8 cellular contexts compared by ENCODE assay signal in genomic region chr6:31728767-31729514, GRCh38. TPM values are rescaled to one million over a fixed set of nuclear protein-coding genes. Genes with fewer than 3 reads are reported as not detected.
DNase-seq lines count a peak whose midpoint lies in the region; FAIRE-seq and TF ChIP-seq lines count a peak whose summit lies in the region.

Gene DDAH2, minus strand, starts transcription at chr6:31729299. Its CDS starts 138 bp downstream, at chr6:31729161.

- H3K9ac ChIP-seq in neural progenitor cell = peak within 1 kb of the TSS; percentile 64

- peak within 1 kb of the TSS; percentile 99 for H3K4me3 Mint-ChIP-seq in neural progenitor cell

- peak within 1 kb of the TSS; percentile 76 for H3K27ac ChIP-seq in SJSA1
- peak within 1 kb of the TSS; percentile 93 to 99 (median 97) for H3K27ac ChIP-seq in esophagus muscularis mucosa (replicated peaks in 1 of 4)
- peak within 1 kb of the TSS; percentile 59 for H3K27ac ChIP-seq in neural progenitor cell

- H3K79me2 ChIP-seq in neural progenitor cell (ENCODE audit: low read depth) = peaks cover 23% of the 10 kb centered on the region

- no peak for DNase-seq in GM19239 (ENCODE audit: insufficient read length, low spot score)
- no peak for DNase-seq in SJSA1 (ENCODE audit: low read depth in 1 of 2, low spot score in 2 of 2)
- DNase-seq in esophagus muscularis mucosa (ENCODE audit: extremely low spot score) = no peak
- no peak for DNase-seq in neural progenitor cell (ENCODE audit: low spot score)
- DNase-seq in activated gamma-delta T cell (lab: John Stamatoyannopoulos, UW) = no peak
- DNase-seq in DMS153 (lab: John Stamatoyannopoulos, UW) = no peak
- DNase-seq in COLO668 (lab: John Stamatoyannopoulos, UW; ENCODE audit: unreplicated experiment) = no peak
- DNase-seq in NOMO-1 (lab: John Stamatoyannopoulos, UW; ENCODE audit: unreplicated experiment in 2 of 2) = no peak

- peaks cover 66% of the 10 kb centered on the region for H3F3A ChIP-seq in neural progenitor cell (ENCODE audit: low read depth)

- no peak for TF ChIP-seq EP300 in esophagus muscularis mucosa (IDR thresholded peaks at IDR 0.05)

- H3K9me3 Mint-ChIP-seq in neural progenitor cell = no peaks in the 10 kb centered on the region

- peaks cover 28% of the 10 kb centered on the region for H4K20me1 ChIP-seq in neural progenitor cell (ENCODE audit: low read depth)

- peak within 1 kb of the TSS; percentile 70 for H2AFZ ChIP-seq in neural progenitor cell (replicated peaks)

- H3K36me3 Mint-ChIP-seq in neural progenitor cell = peaks cover 55% of the 10 kb centered on the region

- no peak for TF ChIP-seq POLR2A in esophagus muscularis mucosa (IDR thresholded peaks at IDR 0.05; ENCODE audit: low read depth)

- intact Hi-C loops in esophagus muscularis mucosa (cut with DNase I) = loop anchor here (5.0 kb wide), 1 partner anchor 38 kb away; no protein-coding TSS in a partner anchor

- H3K4me2 ChIP-seq in neural progenitor cell = peak within 1 kb of the TSS; percentile 86

- FAIRE-seq in GM19239 (lab: Jason Lieb, UNC) = peak; percentile 21

- H3K4me1 ChIP-seq in SJSA1 (replicated peaks) (peaks cover 24% of the 10 kb centered on the region), esophagus muscularis mucosa (peaks cover 30 to 53% (median 49%) of the 10 kb centered on the region in 4 donors), neural progenitor cell (peaks cover 7% of the 10 kb centered on the region)

- TF ChIP-seq CTCF in esophagus muscularis mucosa (IDR thresholded peaks at IDR 0.05) = peak in 2 of 3 experiments; percentile 58
- no peak for TF ChIP-seq CTCF in neural progenitor cell (IDR thresholded peaks at IDR 0.05)

- H3K27me3 ChIP-seq in SJSA1 (replicated peaks) = no peaks in the 10 kb centered on the region
- no peaks in the 10 kb centered on the region for H3K27me3 ChIP-seq in esophagus muscularis mucosa
- H3K27me3 ChIP-seq in neural progenitor cell = no peaks in the 10 kb centered on the region

- H3K4me1 Mint-ChIP-seq in neural progenitor cell = peaks cover 49% of the 10 kb centered on the region

- H3K4me3 ChIP-seq in SJSA1 = peak within 1 kb of the TSS; percentile 58
- H3K4me3 ChIP-seq in esophagus muscularis mucosa = peak within 1 kb of the TSS; percentile 69 to 98 (median 94)
- H3K4me3 ChIP-seq in neural progenitor cell = peak within 1 kb of the TSS; percentile 99

- WGBS in esophagus muscularis mucosa = 18% methylated on average over 25 of the region's 36 CpGs

- peak within 1 kb of the TSS; percentile 95 for H3K27ac Mint-ChIP-seq in neural progenitor cell

- peaks cover 8% of the 10 kb centered on the region for H3K27me3 Mint-ChIP-seq in neural progenitor cell (ENCODE audit: insufficient read depth, low read depth)

- H3K9me3 ChIP-seq in SJSA1 (replicated peaks) (peaks cover 3% of the 10 kb centered on the region), esophagus muscularis mucosa (no peaks in the 10 kb centered on the region), neural progenitor cell (ENCODE audit: low read depth) (no peaks in the 10 kb centered on the region)

- H3K36me3 ChIP-seq in SJSA1 (peaks cover 71% of the 10 kb centered on the region), esophagus muscularis mucosa (peaks cover 46 to 73% (median 61%) of the 10 kb centered on the region in 4 donors), neural progenitor cell (peaks cover 5% of the 10 kb centered on the region)

RNA-seq across cellular contexts. Expression of gene DDAH2, which starts in this region (rescaled TPM):
- 80.0 and 128 TPM in 2 replicates for total RNA-seq in SJSA1 (2014; rRNA removed; shearing (Covaris generic))
- total RNA-seq in esophagus muscularis mucosa (100 to 1,000 TPM in 2 of 4 donors, 10 to 100 TPM in 2; 78.1 to 119 (median 100) TPM), neural progenitor cell (ENCODE audit: low replicate concordance) (94.3 and 202 TPM in 2 replicates)
